ENCODE assay signal across 8 cellular contexts in the genomic region with DNA sequence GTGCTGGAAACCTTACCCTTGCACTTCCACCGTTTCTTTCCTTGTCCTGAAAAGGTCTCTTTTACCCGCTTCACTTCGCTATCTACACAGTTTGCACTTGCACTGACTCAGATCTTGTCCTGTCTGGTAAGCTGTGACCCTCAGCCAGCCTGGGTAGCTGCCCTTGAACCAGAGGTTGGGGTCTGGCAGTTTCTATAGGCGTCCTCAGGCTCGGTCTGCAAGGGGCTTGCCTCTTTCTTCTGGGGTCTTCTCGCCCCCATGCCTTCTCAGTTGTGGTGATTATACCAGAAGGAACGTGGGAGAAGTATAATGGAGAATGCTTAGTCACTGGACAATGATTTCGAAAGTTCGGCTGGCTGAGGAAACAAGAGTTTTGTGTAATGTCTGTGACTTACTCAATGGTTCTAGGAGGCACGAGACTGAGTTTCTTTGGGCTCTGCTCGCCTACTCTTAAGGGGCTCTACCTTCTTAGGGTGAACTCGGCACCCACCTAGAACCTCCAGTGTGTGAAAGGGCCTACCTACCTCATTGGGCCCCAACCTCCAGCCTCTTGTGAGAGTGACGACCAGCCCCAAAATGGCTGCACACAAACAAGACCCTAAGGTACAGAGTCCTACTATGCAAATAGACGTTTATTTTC. TPM values are rescaled to one million over a fixed set of nuclear protein-coding genes. Genes with fewer than 3 reads are reported as not detected.
DNase-seq lines count a peak whose midpoint lies in the region; ATAC-seq, FAIRE-seq and TF ChIP-seq lines count a peak whose summit lies in the region.

No MANE protein-coding gene starts in this region.

- no peak for FAIRE-seq in astrocyte (lab: Jason Lieb, UNC)

- no peaks in the 10 kb centered on the region for H3K27me3 Mint-ChIP-seq in astrocyte (ENCODE audit: low read depth, unreplicated experiment)

- peak overlapping the region; percentile 79 for H3K4me3 ChIP-seq in AG09309 (ENCODE audit: control insufficient read depth, low read depth, low read length)
- peak overlapping the region; percentile 68 for H3K4me3 ChIP-seq in OCI-LY1 (ENCODE audit: low read depth, low read length, poor library complexity, severe bottlenecking)
- peak overlapping the region; percentile 86 for H3K4me3 ChIP-seq in astrocyte (ENCODE audit: insufficient read depth, low read depth, low read length)

- H3K4me1 ChIP-seq in OCI-LY1 (ENCODE audit: insufficient read depth, low read length, severe bottlenecking) (peaks cover 19% of the 10 kb centered on the region), astrocyte (ENCODE audit: insufficient read depth, low read length) (peaks cover 7% of the 10 kb centered on the region)

- H3K9ac ChIP-seq in OCI-LY1 (ENCODE audit: low read length) (peak overlapping the region; percentile 79), astrocyte (ENCODE audit: low read length) (peak overlapping the region; percentile 93)

- H3K36me3 Mint-ChIP-seq in astrocyte (ENCODE audit: low read depth, unreplicated experiment), result no peaks in the 10 kb centered on the region

- H3K4me3 Mint-ChIP-seq in astrocyte (ENCODE audit: unreplicated experiment), result no peak overlapping the region

- H3K4me2 ChIP-seq in OCI-LY1 (ENCODE audit: low read length) (peak overlapping the region; percentile 73), astrocyte (ENCODE audit: low read length) (peak overlapping the region; percentile 99)

- peaks cover 11% of the 10 kb centered on the region for H3K4me1 Mint-ChIP-seq in astrocyte (ENCODE audit: low read depth, unreplicated experiment)

- TF ChIP-seq CTCF in AG09309 (IDR thresholded peaks at IDR 0.05; ENCODE audit: control insufficient read depth, insufficient read depth, low read depth, low read length, missing control alignments), result no peak
- TF ChIP-seq CTCF in OCI-LY1 (IDR thresholded peaks at IDR 0.05; ENCODE audit: low read length), result no peak
- no peak for TF ChIP-seq CTCF in astrocyte (IDR thresholded peaks at IDR 0.05; ENCODE audit: insufficient read depth, low read depth, low read length)

- H3K9me3 ChIP-seq in OCI-LY1 (ENCODE audit: low read length) (no peaks in the 10 kb centered on the region), astrocyte (ENCODE audit: insufficient read depth, low read depth, low read length) (no peaks in the 10 kb centered on the region)

- H3K9me3 Mint-ChIP-seq in astrocyte (ENCODE audit: unreplicated experiment), result peaks cover under 1% of the 10 kb centered on the region

- ATAC-seq in GM18517 (IDR thresholded peaks at IDR 0.05; ENCODE audit: unreplicated experiment) (peak; percentile 14), HG03025 (IDR thresholded peaks at IDR 0.05; ENCODE audit: low FRiP score, unreplicated experiment) (peak; percentile 21)

- H3K36me3 ChIP-seq in OCI-LY1 (ENCODE audit: insufficient read depth, low read length), result no peaks in the 10 kb centered on the region
- no peaks in the 10 kb centered on the region for H3K36me3 ChIP-seq in astrocyte (ENCODE audit: insufficient read depth, low read length)

- H3K27me3 ChIP-seq in OCI-LY1 (ENCODE audit: insufficient read depth, low read length) (no peaks in the 10 kb centered on the region), astrocyte (ENCODE audit: insufficient read depth, low read length) (no peaks in the 10 kb centered on the region)

- H3K9me2 ChIP-seq in OCI-LY1 (ENCODE audit: low read depth, low read length), result no peaks in the 10 kb centered on the region

- H3K27ac Mint-ChIP-seq in astrocyte (ENCODE audit: unreplicated experiment), result no peak overlapping the region

- H2AFZ ChIP-seq in OCI-LY1 (ENCODE audit: low read length) (no peak overlapping the region), astrocyte (ENCODE audit: low read depth, low read length) (peak overlapping the region; percentile 69)

- DNase-seq in AG09309 (ENCODE audit: low read depth) (peak; percentile 82), astrocyte (ENCODE audit: low read depth) (peak; percentile 83), iPS-NIHi7 (ENCODE audit: extremely low spot score) (peak; percentile 23), NCI-H1930 (lab: John Stamatoyannopoulos, UW) (no peak)
- peak; percentile 70 for DNase-seq in stimulated activated CD8-positive, alpha-beta memory T cell treated with anti-CD3 and anti-CD28 coated beads, Interleukin-4, amount 100 ng/mL, for 48 hours

- no peaks in the 10 kb centered on the region for H3F3A ChIP-seq in OCI-LY1 (ENCODE audit: insufficient read depth, low read length)

- no peaks in the 10 kb centered on the region for H3K79me2 ChIP-seq in OCI-LY1 (ENCODE audit: insufficient read depth, low read length)
- no peaks in the 10 kb centered on the region for H3K79me2 ChIP-seq in astrocyte (ENCODE audit: insufficient read depth, low read length)

- H4K20me1 ChIP-seq in OCI-LY1 (ENCODE audit: insufficient read depth, low read length) (no peaks in the 10 kb centered on the region), astrocyte (ENCODE audit: insufficient read depth, low read length) (no peaks in the 10 kb centered on the region)

- H3K27ac ChIP-seq in OCI-LY1 (ENCODE audit: low read depth, low read length, poor library complexity, severe bottlenecking) (peak overlapping the region; percentile 19), astrocyte (ENCODE audit: low read depth, low read length) (peak overlapping the region; percentile 97)

RNA-seq across cellular contexts. Expression of a gene that starts 6.9 kb away (rescaled TPM):
- 377 and 447 TPM in 2 replicates for total RNA-seq in astrocyte

Comparison
In these comparisons a context has a peak if more than half of its experiments do, and no peak if none do; other contexts are left out.
1. DNase-seq: peak in AG09309 (single experiment), astrocyte (single experiment), iPS-NIHi7 (single experiment) and stimulated activated CD8-positive, alpha-beta memory T cell treated with anti-CD3 and anti-CD28 coated beads, Interleukin-4, amount 100 ng/mL, for 48 hours (single experiment); none in NCI-H1930 (0 of 2).
2. Peak in every context shown above with its lines, with median percentiles within 50 percentile points of each other: H3K4me3 ChIP-seq.